In genomic region chr18:13279181-13280065, GRCh38 we compare ENCODE assay signal across 9 cellular contexts.
DNase-seq lines count a peak whose midpoint lies in the region; ATAC-seq and TF ChIP-seq lines count a peak whose summit lies in the region.
"Had no signal": no experiment of that assay in that cellular context is flagged by ENCODE, and none has a peak within 500 bp of the region (broad histone marks: within the 10 kb centered on the region; RNA-seq: fewer than 3 reads in every experiment).

No MANE protein-coding gene starts in this region.

- H3K9me3 Mint-ChIP-seq in activated naive CD8-positive, alpha-beta T cell (ENCODE audit: low read depth): no peaks in the 10 kb centered on the region

- no peak for TF ChIP-seq CTCF in WERI-Rb-1 (IDR thresholded peaks at IDR 0.05; ENCODE audit: low read depth, low read length)
- no peak for TF ChIP-seq CTCF in left lung (IDR thresholded peaks at IDR 0.05)

- peaks cover 82% of the 10 kb centered on the region for H3K4me1 Mint-ChIP-seq in activated naive CD8-positive, alpha-beta T cell (ENCODE audit: low read depth)

- DNase-seq in MV-4-11 (lab: John Stamatoyannopoulos, UW) (peak; percentile 66), WERI-Rb-1 (no peak), NCI-H146 treated with DMSO at 0.1 percent for 48 hours (lab: John Stamatoyannopoulos, UW; ENCODE audit: unreplicated experiment) (no peak), left lung (no peak)
- DNase-seq in stimulated activated CD4-positive, alpha-beta T cell treated with anti-CD3 and anti-CD28 coated beads, Interleukin-2, amount 100 ng/mL, for 24 hours: peak; percentile 50 to 65

- ATAC-seq in GM18868 (IDR thresholded peaks at IDR 0.05; ENCODE audit: unreplicated experiment): peak; percentile 64
- no peak for ATAC-seq in left lung
- ATAC-seq in HG03135 (IDR thresholded peaks at IDR 0.05; ENCODE audit: unreplicated experiment): no peak
- ATAC-seq: left lobe of liver had no signal

- H3K27ac ChIP-seq in WERI-Rb-1 (no peak overlapping the region), left lung (no peak overlapping the region)

- no peaks in the 10 kb centered on the region for H3K27me3 Mint-ChIP-seq in activated naive CD8-positive, alpha-beta T cell

- H3K4me3 Mint-ChIP-seq in activated naive CD8-positive, alpha-beta T cell: peak overlapping the region; percentile 78

- H3K4me1 ChIP-seq in left lung: no peaks in the 10 kb centered on the region

- intact Hi-C loops in left lung (cut with DNase I): no loop called here

- H3K9me3 ChIP-seq in WERI-Rb-1 (ENCODE audit: severe bottlenecking) (no peaks in the 10 kb centered on the region), left lung (no peaks in the 10 kb centered on the region)

- no peaks in the 10 kb centered on the region for H3K36me3 ChIP-seq in WERI-Rb-1
- H3K36me3 ChIP-seq in left lung: no peaks in the 10 kb centered on the region

- no peak overlapping the region for H3K4me3 ChIP-seq in WERI-Rb-1 (ENCODE audit: low read depth, low read length)
- H3K4me3 ChIP-seq in left lung: no peak overlapping the region

- no peaks in the 10 kb centered on the region for H3K36me3 Mint-ChIP-seq in activated naive CD8-positive, alpha-beta T cell

- H3K27ac Mint-ChIP-seq in activated naive CD8-positive, alpha-beta T cell: peak overlapping the region; percentile 56

- no peaks in the 10 kb centered on the region for H3K27me3 ChIP-seq in WERI-Rb-1 (ENCODE audit: insufficient read depth, low read depth, severe bottlenecking)
- H3K27me3 ChIP-seq in left lung: no peaks in the 10 kb centered on the region

Comparison
In these comparisons a context has a peak if more than half of its experiments do, and no peak if none do; other contexts are left out.
1. DNase-seq: peak in MV-4-11 (single experiment) and stimulated activated CD4-positive, alpha-beta T cell treated with anti-CD3 and anti-CD28 coated beads, Interleukin-2, amount 100 ng/mL, for 24 hours (2 of 2); none in WERI-Rb-1 (single experiment), NCI-H146 treated with DMSO at 0.1 percent for 48 hours (single experiment) and left lung (0 of 2).